In the genomic region with DNA sequence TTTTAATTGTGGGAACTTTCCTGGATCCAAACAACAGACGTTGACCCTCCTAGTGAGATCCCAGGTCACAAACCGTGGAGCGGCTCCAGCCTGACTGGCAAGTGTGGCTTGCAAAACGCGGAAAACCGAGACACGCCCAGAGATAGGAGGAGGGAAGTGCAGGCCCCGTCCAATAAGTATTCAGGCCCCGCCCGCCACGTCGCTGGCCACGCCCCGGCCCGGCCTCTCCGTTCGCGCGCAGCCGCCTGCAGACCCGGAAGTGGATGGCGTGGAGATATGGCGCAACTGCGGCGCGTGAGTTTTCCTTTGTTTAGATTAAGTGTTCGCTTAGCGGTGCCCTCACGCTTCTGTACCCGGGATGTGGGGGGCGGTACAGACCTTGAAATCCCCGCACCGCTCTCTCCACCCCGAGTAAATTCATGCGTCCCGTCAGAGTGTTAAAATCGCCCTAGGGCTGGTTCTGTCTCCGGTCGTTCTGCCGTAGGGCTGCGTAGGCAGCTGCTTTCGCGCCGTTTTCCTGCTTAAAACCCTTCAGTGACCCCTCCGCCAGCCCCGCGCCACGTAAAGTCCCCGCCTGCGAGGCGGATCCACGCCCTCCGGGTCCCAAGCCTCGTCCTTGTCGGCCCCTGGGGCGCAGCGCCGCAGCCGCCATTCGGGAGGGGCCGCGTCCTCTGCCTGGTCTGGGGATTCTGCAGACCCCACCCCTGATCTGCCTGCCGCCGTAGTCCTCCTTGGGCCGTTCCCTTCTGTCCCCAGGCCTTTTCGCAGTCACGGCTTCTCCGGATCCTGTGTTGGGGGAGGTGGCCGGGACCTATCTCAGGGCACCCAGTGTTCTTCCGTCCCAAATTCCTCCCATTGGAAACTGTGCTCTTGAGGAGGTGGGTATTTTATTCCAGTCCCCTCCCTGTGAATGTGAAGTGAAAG, we compare ENCODE assay signal across 8 cellular contexts. TPM values are rescaled to one million over a fixed set of nuclear protein-coding genes. Genes with fewer than 3 reads are reported as not detected.
A peak's percentile ranks its signal among the peaks of the same experiment; 100 is the strongest.
DNase-seq lines count a peak whose midpoint lies in the region; ATAC-seq, FAIRE-seq and TF ChIP-seq lines count a peak whose summit lies in the region.

Gene ZNF766 (plus strand): TSS at position 250 of the 924 bp plus-strand sequence. CDS start 27 bp downstream, at position 277.

- TF ChIP-seq POLR2A in GM19099 (IDR thresholded peaks at IDR 0.05; ENCODE audit: extremely low read depth, insufficient read length, low read depth): peak; percentile 87

- H3K9me3 ChIP-seq in kidney (ENCODE audit: control insufficient read depth in 1 of 2, low read length in 2 of 2): no peaks in the 10 kb centered on the region

- intact Hi-C loops in kidney (cut with DNase I): no loop called here

- H3K36me3 ChIP-seq in kidney (ENCODE audit: control insufficient read depth in 1 of 2, insufficient read depth in 2 of 2, low read length in 2 of 2): no peaks in the 10 kb centered on the region

- peak; percentile 83 for FAIRE-seq in kidney (lab: Jason Lieb, UNC)

- H3K27ac ChIP-seq in kidney (ENCODE audit: low read depth in 2 of 2, low read length in 2 of 2): peak within 1 kb of the TSS; percentile 90 to 98

- peak; percentile 85 for DNase-seq in AG09319 (ENCODE audit: extremely low read depth, low read depth)
- peak; percentile 88 for DNase-seq in NCI-H510A (lab: John Stamatoyannopoulos, UW)
- peak; percentile 93 for DNase-seq in activated CD4-positive, alpha-beta T cell treated with anti-CD3 and anti-CD28 coated beads for 1 hour
- DNase-seq in cerebellum (ENCODE audit: low spot score): peak; percentile 99
- peak; percentile 99 for DNase-seq in kidney
- DNase-seq in stimulated activated CD4-positive, alpha-beta T cell treated with anti-CD3 and anti-CD28 coated beads, Interleukin-15, amount 100 ng/mL, for 24 hours: peak; percentile 99

- peak within 1 kb of the TSS; percentile 87 to 98 for H3K9ac ChIP-seq in kidney (ENCODE audit: low read length in 2 of 2)

- peak; percentile 99 for ATAC-seq in HG03432 (IDR thresholded peaks at IDR 0.05; ENCODE audit: unreplicated experiment)

- peaks cover 4 to 10% of the 10 kb centered on the region in 2 donors for H3K4me1 ChIP-seq in kidney (ENCODE audit: control insufficient read depth in 1 of 2, insufficient read depth in 1 of 2, low read depth in 1 of 2, low read length in 2 of 2)

- TF ChIP-seq CTCF in AG09319 (IDR thresholded peaks at IDR 0.05; ENCODE audit: low read depth, low read length) (no peak), kidney (IDR thresholded peaks at IDR 0.05; ENCODE audit: borderline replicate concordance, extremely low read depth, insufficient read depth) (no peak)

- peak within 1 kb of the TSS; percentile 97 to 100 for H3K4me3 ChIP-seq in kidney (ENCODE audit: low read length in 2 of 2)

RNA-seq across cellular contexts. Expression of gene ZNF766, which starts in this region (rescaled TPM):
- total RNA-seq in cerebellum (15.8 TPM), kidney (22.8 TPM)
- 8.4 TPM for polyA plus RNA-seq in kidney (ENCODE audit: insufficient read depth, low read depth, low replicate concordance)

Comparison
In these comparisons a context has a peak if more than half of its experiments do, and no peak if none do; other contexts are left out.
1. Peak in every context shown above with its lines: DNase-seq, ATAC-seq, H3K4me3 ChIP-seq and H3K27ac ChIP-seq.